ENCODE assay signal across 8 cellular contexts in genomic region chr3:97872209-97873042, GRCh38. TPM values are rescaled to one million over a fixed set of nuclear protein-coding genes. Genes with fewer than 3 reads are reported as not detected.
DNase-seq lines count a peak whose midpoint lies in the region; ATAC-seq and TF ChIP-seq lines count a peak whose summit lies in the region.

No MANE protein-coding gene starts in this region.

- no peaks in the 10 kb centered on the region for H3K36me3 Mint-ChIP-seq in activated CD8-positive, alpha-beta T cell treated with anti-CD3 and anti-CD28 coated beads, Interleukin-2, amount 10 ng/mL, durations not matched to agents 7 days and 5 days (ENCODE audit: low read depth)

- DNase-seq in HCEC 1CT (peak; percentile 97), fibroblast of villous mesenchyme (ENCODE audit: low read depth) (peak; percentile 77), DMS153 (lab: John Stamatoyannopoulos, UW) (no peak), NCI-H146 (lab: John Stamatoyannopoulos, UW) (no peak), HuH-7 (ENCODE audit: low spot score) (no peak)
- DNase-seq in activated CD8-positive, alpha-beta T cell treated with anti-CD3 and anti-CD28 coated beads, Interleukin-2, amount 10 ng/mL, durations not matched to agents 7 days and 5 days: peak; percentile 32
- DNase-seq in stimulated activated CD4-positive, alpha-beta T cell treated with anti-CD3 and anti-CD28 coated beads, Interleukin-2, amount 100 ng/mL, for 48 hours: peak; percentile 16 to 19

- H3K27ac Mint-ChIP-seq in activated CD8-positive, alpha-beta T cell treated with anti-CD3 and anti-CD28 coated beads, Interleukin-2, amount 10 ng/mL, durations not matched to agents 7 days and 5 days: peak overlapping the region; percentile 4

- CTCF ChIA-PET in activated CD8-positive, alpha-beta T cell treated with anti-CD3 and anti-CD28 coated beads, Interleukin-2, amount 10 ng/mL, durations not matched to agents 7 days and 5 days (lab: Charles Lee): interaction anchor here (0.9 to 1.9 kb wide), 7 partner anchors 8 to 152 kb away, joined by 3 to 4 read pairs (median 3); partner anchors contain the start of gene CRYBG3

- no peaks in the 10 kb centered on the region for H3K27me3 Mint-ChIP-seq in activated CD8-positive, alpha-beta T cell treated with anti-CD3 and anti-CD28 coated beads, Interleukin-2, amount 10 ng/mL, durations not matched to agents 7 days and 5 days (ENCODE audit: low read depth)

- POLR2A ChIA-PET in activated CD8-positive, alpha-beta T cell treated with anti-CD3 and anti-CD28 coated beads, Interleukin-2, amount 10 ng/mL, durations not matched to agents 7 days and 5 days (lab: Charles Lee): interaction anchor here (0.6 to 0.9 kb wide), 2 partner anchors 51 to 1945 kb away, joined by 3 read pairs; partner anchors contain the start of genes CMSS1 and CRYBG3

- no peaks in the 10 kb centered on the region for H3K9me3 Mint-ChIP-seq in activated CD8-positive, alpha-beta T cell treated with anti-CD3 and anti-CD28 coated beads, Interleukin-2, amount 10 ng/mL, durations not matched to agents 7 days and 5 days (ENCODE audit: insufficient read depth)

- H3K4me1 Mint-ChIP-seq in activated CD8-positive, alpha-beta T cell treated with anti-CD3 and anti-CD28 coated beads, Interleukin-2, amount 10 ng/mL, durations not matched to agents 7 days and 5 days (ENCODE audit: low read depth): peaks cover 12% of the 10 kb centered on the region

- no peak overlapping the region for H3K4me3 Mint-ChIP-seq in activated CD8-positive, alpha-beta T cell treated with anti-CD3 and anti-CD28 coated beads, Interleukin-2, amount 10 ng/mL, durations not matched to agents 7 days and 5 days

- peak; percentile 49 for ATAC-seq in activated CD8-positive, alpha-beta T cell treated with anti-CD3 and anti-CD28 coated beads, Interleukin-2, amount 10 ng/mL, durations not matched to agents 7 days and 5 days
- no peak for ATAC-seq in GM21360 (IDR thresholded peaks at IDR 0.05; ENCODE audit: unreplicated experiment)

- no peak for TF ChIP-seq CTCF in fibroblast of villous mesenchyme (IDR thresholded peaks at IDR 0.05; ENCODE audit: insufficient read depth, low read depth, low read length)

- H3K4me3 ChIP-seq in fibroblast of villous mesenchyme (ENCODE audit: low read depth, low read length): no peak overlapping the region

RNA-seq across cellular contexts. Expression of gene CRYBG3, which starts 50.6 kb away (rescaled TPM):
- total RNA-seq in activated CD8-positive, alpha-beta T cell treated with anti-CD3 and anti-CD28 coated beads, Interleukin-2, amount 10 ng/mL, durations not matched to agents 7 days and 5 days: 1 to 10 TPM; 1.6 to 1.8 TPM
- total RNA-seq in fibroblast of villous mesenchyme: 17.1 and 22.9 TPM in 2 replicates

Comparison
In these comparisons a context has a peak if more than half of its experiments do, and no peak if none do; other contexts are left out.
1. DNase-seq: peak in HCEC 1CT (single experiment), activated CD8-positive, alpha-beta T cell treated with anti-CD3 and anti-CD28 coated beads, Interleukin-2, amount 10 ng/mL, durations not matched to agents 7 days and 5 days (single experiment), fibroblast of villous mesenchyme (single experiment) and stimulated activated CD4-positive, alpha-beta T cell treated with anti-CD3 and anti-CD28 coated beads, Interleukin-2, amount 100 ng/mL, for 48 hours (2 of 2); none in DMS153 (single experiment), NCI-H146 (single experiment) and HuH-7 (single experiment).